In genomic region chr4:185898413-185898812, GRCh38 we compare ENCODE assay signal across 31 cellular contexts.
"Had no signal": no experiment of that assay in that cellular context is flagged by ENCODE, and none has a peak within 500 bp of the region (broad histone marks: within the 10 kb centered on the region; RNA-seq: fewer than 3 reads in every experiment).

No MANE protein-coding gene starts in this region.

- DNase-seq: activated CD4-positive, alpha-beta T cell treated with anti-CD3 and anti-CD28 coated beads for 36 hours; activated CD4-positive, alpha-beta T cell treated with anti-CD3 and anti-CD28 coated beads, Interleukin-2, amount 10 ng/mL, durations not matched to agents 7 days and 5 days; activated CD4-positive, alpha-beta T cell treated with anti-CD3 and anti-CD28 coated beads, Interleukin-2, amount 50 U/mL, for 48 hours; activated CD8-positive, alpha-beta T cell treated with anti-CD3 and anti-CD28 coated beads, Interleukin-2, amount 10 ng/mL, durations not matched to agents 7 days and 5 days; activated gamma-delta T cell; activated naive CD4-positive, alpha-beta T cell treated with Interleukin-2 at 50 U/mL for 16 hours; activated naive CD8-positive, alpha-beta T cell treated with anti-CD3 and anti-CD28 coated beads, Interleukin-2, amount 10 ng/mL, durations not matched to agents 7 days and 5 days; activated T-cell treated with anti-CD3 and anti-CD28 coated beads, Interleukin-2, amount 50 U/mL, for 24 hours; amygdala; NCI-H1092 treated with DMSO at 0.1 percent for 48 hours; NCI-H1417; NCI-H146; NCI-H187 treated with DMSO at 0.1 percent for 48 hours; NCI-H2081; NCI-H2171 treated with DMSO at 0.1 percent for 48 hours; NCI-H2227 treated with DMSO at 0.1 percent for 48 hours; NCI-H446; NCI-H510A treated with DMSO at 0.1 percent for 48 hours; NCI-H69; NCI-H82; OCI-M1; SHP77; SJCRH30; T1000 had no signal

- H3K36me3 Mint-ChIP-seq: activated naive CD4-positive, alpha-beta T cell treated with anti-CD3 and anti-CD28 coated beads, Interleukin-2, amount 50 U/mL, for 24 hours; activated naive CD8-positive, alpha-beta T cell treated with anti-CD3 and anti-CD28 coated beads, Interleukin-2, amount 10 ng/mL, durations not matched to agents 7 days and 5 days had no signal

- H3K4me3 Mint-ChIP-seq: activated CD4-positive, alpha-beta T cell treated with anti-CD3 and anti-CD28 coated beads for 36 hours; activated CD4-positive, alpha-beta T cell treated with anti-CD3 and anti-CD28 coated beads, Interleukin-2, amount 10 ng/mL, durations not matched to agents 7 days and 5 days; activated CD8-positive, alpha-beta T cell treated with anti-CD3 and anti-CD28 coated beads, Interleukin-2, amount 10 ng/mL, durations not matched to agents 7 days and 5 days; activated naive CD4-positive, alpha-beta T cell treated with anti-CD3 and anti-CD28 coated beads, Interleukin-2, amount 50 U/mL, for 24 hours; activated naive CD8-positive, alpha-beta T cell treated with anti-CD3 and anti-CD28 coated beads, Interleukin-2, amount 10 ng/mL, durations not matched to agents 7 days and 5 days; activated T-cell treated with anti-CD3 and anti-CD28 coated beads, Interleukin-2, amount 50 U/mL, for 24 hours; central memory CD8-positive, alpha-beta T cell had no signal

- H3K27ac Mint-ChIP-seq: activated CD4-positive, alpha-beta T cell treated with anti-CD3 and anti-CD28 coated beads for 36 hours; activated CD4-positive, alpha-beta T cell treated with anti-CD3 and anti-CD28 coated beads, Interleukin-2, amount 10 ng/mL, durations not matched to agents 7 days and 5 days; activated CD8-positive, alpha-beta T cell treated with anti-CD3 and anti-CD28 coated beads, Interleukin-2, amount 10 ng/mL, durations not matched to agents 7 days and 5 days; activated naive CD4-positive, alpha-beta T cell treated with anti-CD3 and anti-CD28 coated beads, Interleukin-2, amount 50 U/mL, for 24 hours; activated naive CD8-positive, alpha-beta T cell treated with anti-CD3 and anti-CD28 coated beads, Interleukin-2, amount 10 ng/mL, durations not matched to agents 7 days and 5 days; activated T-cell treated with anti-CD3 and anti-CD28 coated beads, Interleukin-2, amount 50 U/mL, for 24 hours; activated T-helper 2 cell treated with anti-CD3 and anti-CD28 coated beads, Interferon-gamma antibody, Interleukin-2, Interleukin-4, amounts not matched to agents 10 μg/mL and 5 μg/mL and 100 μg/mL, durations not matched to agents 14 hours and 24 hours and 36 hours had no signal

- H3K9me3 ChIP-seq: ascending aorta, SJCRH30 had no signal

- H3K27me3 Mint-ChIP-seq: activated CD4-positive, alpha-beta T cell treated with anti-CD3 and anti-CD28 coated beads for 36 hours; activated naive CD4-positive, alpha-beta T cell treated with anti-CD3 and anti-CD28 coated beads, Interleukin-2, amount 50 U/mL, for 24 hours; activated naive CD8-positive, alpha-beta T cell treated with anti-CD3 and anti-CD28 coated beads, Interleukin-2, amount 10 ng/mL, durations not matched to agents 7 days and 5 days; activated T-cell treated with anti-CD3 and anti-CD28 coated beads, Interleukin-2, amount 50 U/mL, for 24 hours had no signal

- H3K27ac ChIP-seq: ascending aorta, cardiac muscle cell, SJCRH30, SK-N-MC had no signal

- H3K4me3 ChIP-seq: ascending aorta, cardiac muscle cell, SJCRH30, SK-N-MC had no signal

- H3K4me1 ChIP-seq: ascending aorta, SJCRH30 had no signal

- ATAC-seq: activated CD4-positive, alpha-beta T cell treated with anti-CD3 and anti-CD28 coated beads for 36 hours; activated CD8-positive, alpha-beta T cell treated with anti-CD3 and anti-CD28 coated beads, Interleukin-2, amount 10 ng/mL, durations not matched to agents 7 days and 5 days; Panc1 had no signal

- H3K4me1 Mint-ChIP-seq: activated CD4-positive, alpha-beta T cell treated with anti-CD3 and anti-CD28 coated beads for 36 hours; activated naive CD4-positive, alpha-beta T cell treated with anti-CD3 and anti-CD28 coated beads, Interleukin-2, amount 50 U/mL, for 24 hours; central memory CD8-positive, alpha-beta T cell had no signal

- H3K27me3 ChIP-seq: ascending aorta, cardiac muscle cell, SJCRH30 had no signal

- H3K36me3 ChIP-seq: ascending aorta, cardiac muscle cell, SJCRH30 had no signal

- H3K9me3 Mint-ChIP-seq: activated CD4-positive, alpha-beta T cell treated with anti-CD3 and anti-CD28 coated beads, Interleukin-2, amount 10 ng/mL, durations not matched to agents 7 days and 5 days; activated naive CD4-positive, alpha-beta T cell treated with anti-CD3 and anti-CD28 coated beads, Interleukin-2, amount 50 U/mL, for 24 hours; activated naive CD8-positive, alpha-beta T cell treated with anti-CD3 and anti-CD28 coated beads, Interleukin-2, amount 10 ng/mL, durations not matched to agents 7 days and 5 days; activated T-cell treated with anti-CD3 and anti-CD28 coated beads, Interleukin-2, amount 50 U/mL, for 24 hours; activated T-helper 2 cell treated with anti-CD3 and anti-CD28 coated beads, Interferon-gamma antibody, Interleukin-2, Interleukin-4, amounts not matched to agents 10 μg/mL and 5 μg/mL and 100 μg/mL, durations not matched to agents 14 hours and 24 hours and 36 hours; central memory CD8-positive, alpha-beta T cell had no signal
